9 cellular contexts compared by ENCODE assay signal in genomic region chr4:55553442-55553841, GRCh38. TPM values are rescaled to one million over a fixed set of nuclear protein-coding genes. Genes with fewer than 3 reads are reported as not detected.
A peak's percentile ranks its signal among the peaks of the same experiment; 100 is the strongest.
DNase-seq lines count a peak whose midpoint lies in the region; ATAC-seq and TF ChIP-seq lines count a peak whose summit lies in the region.
"Had no signal": no experiment of that assay in that cellular context is flagged by ENCODE, and none has a peak within 500 bp of the region (broad histone marks: within the 10 kb centered on the region; RNA-seq: fewer than 3 reads in every experiment).

No MANE protein-coding gene starts in this region.

- 72% methylated on average over 7 of the region's 7 CpGs for WGBS in suprapubic skin

- H3K4me3 ChIP-seq in Peyer's patch, result peak overlapping the region in 3 of 4 donors; percentile 18 to 35 (median 34)
- H3K4me3 ChIP-seq in suprapubic skin, result peak overlapping the region; percentile 27

- TF ChIP-seq POLR2A in Peyer's patch (IDR thresholded peaks at IDR 0.05) (no peak), suprapubic skin (IDR thresholded peaks at IDR 0.05) (no peak)

- POLR2A ChIA-PET in activated CD4-positive, alpha-beta T cell treated with anti-CD3 and anti-CD28 coated beads for 36 hours (lab: Charles Lee), result no interaction called here

- peaks cover 17% of the 10 kb centered on the region for H3K4me1 Mint-ChIP-seq in activated CD4-positive, alpha-beta T cell treated with anti-CD3 and anti-CD28 coated beads for 36 hours

- H3K9me3 Mint-ChIP-seq in activated CD4-positive, alpha-beta T cell treated with anti-CD3 and anti-CD28 coated beads for 36 hours (ENCODE audit: low read depth), result no peaks in the 10 kb centered on the region

- no peak for TF ChIP-seq CTCF in Peyer's patch (IDR thresholded peaks at IDR 0.05)
- no peak for TF ChIP-seq CTCF in suprapubic skin (IDR thresholded peaks at IDR 0.05)

- DNase-seq in NOMO-1 treated with DMSO at 0.1 percent for 48 hours (lab: John Stamatoyannopoulos, UW; ENCODE audit: unreplicated experiment) (peak; percentile 34), NOMO-1 treated with dmso at 0.1 percent for 144 hours (lab: John Stamatoyannopoulos, UW; ENCODE audit: unreplicated experiment) (no peak), Peyer's patch (peak in 2 of 3 donors; percentile 47 to 66), left ventricle myocardium superior (no peak), suprapubic skin (ENCODE audit: low spot score in 2 of 2) (no peak), foreskin melanocyte (no peak)
- no peak for DNase-seq in activated CD4-positive, alpha-beta T cell treated with anti-CD3 and anti-CD28 coated beads for 36 hours
- DNase-seq: SHP77 had no signal

- no peaks in the 10 kb centered on the region for H3K36me3 Mint-ChIP-seq in activated CD4-positive, alpha-beta T cell treated with anti-CD3 and anti-CD28 coated beads for 36 hours (ENCODE audit: low read depth)

- no peak for TF ChIP-seq EP300 in suprapubic skin (IDR thresholded peaks at IDR 0.05)

- no peaks in the 10 kb centered on the region for H3K27me3 ChIP-seq in Peyer's patch
- no peaks in the 10 kb centered on the region for H3K27me3 ChIP-seq in suprapubic skin

- ATAC-seq in left ventricle myocardium superior (peak; percentile 67), HG03039 (IDR thresholded peaks at IDR 0.05; ENCODE audit: unreplicated experiment) (no peak)
- no peak for ATAC-seq in activated CD4-positive, alpha-beta T cell treated with anti-CD3 and anti-CD28 coated beads for 36 hours

- H3K27ac ChIP-seq in Peyer's patch, result peak overlapping the region in 2 of 4 donors; percentile 43 to 53
- no peak overlapping the region for H3K27ac ChIP-seq in suprapubic skin

- peaks cover 26% of the 10 kb centered on the region for H3K27me3 Mint-ChIP-seq in activated CD4-positive, alpha-beta T cell treated with anti-CD3 and anti-CD28 coated beads for 36 hours

- H3K4me1 ChIP-seq in Peyer's patch, result peaks cover 0 to under 1% (median 0%) of the 10 kb centered on the region in 4 donors
- peaks cover 7% of the 10 kb centered on the region for H3K4me1 ChIP-seq in suprapubic skin

- no peak overlapping the region for H3K27ac Mint-ChIP-seq in activated CD4-positive, alpha-beta T cell treated with anti-CD3 and anti-CD28 coated beads for 36 hours

- CTCF ChIA-PET in activated CD4-positive, alpha-beta T cell treated with anti-CD3 and anti-CD28 coated beads for 36 hours (lab: Charles Lee), result interaction anchor here (1.5 kb wide), 1 partner anchor 11 kb away, joined by 7 read pairs; no protein-coding TSS in a partner anchor

- intact Hi-C loops in left ventricle myocardium superior (cut with micrococcal nuclease), result loop anchor here (10.0 kb wide), 1 partner anchor 209 kb away; the partner anchor contains the start of gene SRD5A3
- intact Hi-C loops in activated CD4-positive, alpha-beta T cell treated with anti-CD3 and anti-CD28 coated beads for 36 hours (cut with DNase I, micrococcal nuclease), result loop anchor here in 1 of 2 experiments (5.0 to 10.0 kb wide), 2 partner anchors 116 to 369 kb away; no protein-coding TSS in a partner anchor

- no peak overlapping the region for H3K4me3 Mint-ChIP-seq in activated CD4-positive, alpha-beta T cell treated with anti-CD3 and anti-CD28 coated beads for 36 hours

- H3K36me3 ChIP-seq in Peyer's patch (no peaks in the 10 kb centered on the region), suprapubic skin (no peaks in the 10 kb centered on the region)

- H3K9me3 ChIP-seq in Peyer's patch (no peaks in the 10 kb centered on the region), suprapubic skin (no peaks in the 10 kb centered on the region)

RNA-seq across cellular contexts. Expression of gene CLOCK, which starts 6.7 kb away (rescaled TPM):
- total RNA-seq in Peyer's patch (10 to 100 TPM; 23.0 to 32.1 (median 27.8) TPM), left ventricle myocardium superior (37.4 TPM), suprapubic skin (10 to 100 TPM; 15.9 to 20.7 (median 19.0) TPM)
- 10 to 100 TPM; 10.4 to 13.3 TPM for total RNA-seq in activated CD4-positive, alpha-beta T cell treated with anti-CD3 and anti-CD28 coated beads for 36 hours

RNA-seq across cellular contexts. Expression of gene PDCL2, which starts 38.6 kb away (rescaled TPM):
- total RNA-seq in Peyer's patch (not detected), left ventricle myocardium superior (not detected), suprapubic skin (not detected)
- total RNA-seq in activated CD4-positive, alpha-beta T cell treated with anti-CD3 and anti-CD28 coated beads for 36 hours, result not detected

Comparison
In these comparisons a context has a peak if more than half of its experiments do, and no peak if none do; other contexts are left out.
1. DNase-seq: peak in NOMO-1 treated with DMSO at 0.1 percent for 48 hours (single experiment) and Peyer's patch (2 of 3); none in NOMO-1 treated with dmso at 0.1 percent for 144 hours (single experiment), left ventricle myocardium superior (single experiment), suprapubic skin (0 of 2), foreskin melanocyte (single experiment) and activated CD4-positive, alpha-beta T cell treated with anti-CD3 and anti-CD28 coated beads for 36 hours (single experiment).